Comparison of ENCODE assay signal across 8 cellular contexts in genomic region chr3:143443851-143444331, GRCh38.
DNase-seq lines count a peak whose midpoint lies in the region; ATAC-seq and TF ChIP-seq lines count a peak whose summit lies in the region.

No MANE protein-coding gene starts in this region.

- no peak for ATAC-seq in activated CD8-positive, alpha-beta T cell treated with anti-CD3 and anti-CD28 coated beads, Interleukin-2, amount 10 ng/mL, durations not matched to agents 7 days and 5 days
- peak; percentile 85 for ATAC-seq in Right ventricle myocardium superior (ENCODE audit: poor library complexity)

- DNase-seq in AG08395 (ENCODE audit: low spot score) (peak; percentile 93), Right ventricle myocardium superior (peak; percentile 45), spleen (no peak), NCI-H146 (lab: John Stamatoyannopoulos, UW) (no peak), cerebellar nuclear complex (lab: John Stamatoyannopoulos, UW) (no peak), H7 (no peak)
- DNase-seq in activated CD8-positive, alpha-beta T cell treated with anti-CD3 and anti-CD28 coated beads, Interleukin-2, amount 10 ng/mL, durations not matched to agents 7 days and 5 days: peak; percentile 41

- H3K4me1 Mint-ChIP-seq in activated CD8-positive, alpha-beta T cell treated with anti-CD3 and anti-CD28 coated beads, Interleukin-2, amount 10 ng/mL, durations not matched to agents 7 days and 5 days (ENCODE audit: low read depth): peaks cover 19% of the 10 kb centered on the region

- peaks cover 0 to 3% (median 0%) of the 10 kb centered on the region in 6 donors for H3K36me3 ChIP-seq in spleen
- H3K36me3 ChIP-seq in H7 (replicated peaks; ENCODE audit: control insufficient read depth, insufficient read depth, low read length): no peaks in the 10 kb centered on the region

- POLR2A ChIA-PET in activated CD8-positive, alpha-beta T cell treated with anti-CD3 and anti-CD28 coated beads, Interleukin-2, amount 10 ng/mL, durations not matched to agents 7 days and 5 days (lab: Charles Lee): interaction anchor here (0.8 kb wide), 1 partner anchor 382 kb away, joined by 3 read pairs; no protein-coding TSS in a partner anchor

- H3K27me3 ChIP-seq in spleen (replicated peaks in 1 of 7) (no peaks in the 10 kb centered on the region), H7 (ENCODE audit: control insufficient read depth, insufficient read depth, low read length) (no peaks in the 10 kb centered on the region)

- CTCF ChIA-PET in activated CD8-positive, alpha-beta T cell treated with anti-CD3 and anti-CD28 coated beads, Interleukin-2, amount 10 ng/mL, durations not matched to agents 7 days and 5 days (lab: Charles Lee): interaction anchor here (1.1 to 3.3 kb wide), 5 partner anchors 9 to 323 kb away, joined by 3 to 16 read pairs (median 3); no protein-coding TSS in a partner anchor

- no peaks in the 10 kb centered on the region for H3K9me3 ChIP-seq in spleen

- WGBS in spleen, 5 donors: 22 to 27% (median 25%) methylated on average over 6 of the region's 6 CpGs

- no peaks in the 10 kb centered on the region for H3K27me3 Mint-ChIP-seq in activated CD8-positive, alpha-beta T cell treated with anti-CD3 and anti-CD28 coated beads, Interleukin-2, amount 10 ng/mL, durations not matched to agents 7 days and 5 days (ENCODE audit: low read depth)

- no peak for TF ChIP-seq POLR2A in spleen (IDR thresholded peaks at IDR 0.05)

- no peak for TF ChIP-seq CTCF in spleen (IDR thresholded peaks at IDR 0.05 in 8 of 11, conservative IDR thresholded peaks at IDR 0.05 in 3 of 11)

- H3K27ac ChIP-seq in spleen: peak overlapping the region in 7 of 8 donors; percentile 59 to 82 (median 63)

- TF ChIP-seq EP300 in Ishikawa (IDR thresholded peaks at IDR 0.05; ENCODE audit: borderline replicate concordance): peak; percentile 71; the same call in 1 of the 2 replicates

- H3K9me3 Mint-ChIP-seq in activated CD8-positive, alpha-beta T cell treated with anti-CD3 and anti-CD28 coated beads, Interleukin-2, amount 10 ng/mL, durations not matched to agents 7 days and 5 days (ENCODE audit: insufficient read depth): no peaks in the 10 kb centered on the region

- no peak overlapping the region for H3K4me3 Mint-ChIP-seq in activated CD8-positive, alpha-beta T cell treated with anti-CD3 and anti-CD28 coated beads, Interleukin-2, amount 10 ng/mL, durations not matched to agents 7 days and 5 days

- intact Hi-C loops in Right ventricle myocardium superior (cut with DNase I) (no loop called here), spleen (cut with DNase I; ENCODE audit: low total_unique reads) (no loop called here)

- H3K4me3 ChIP-seq in spleen (no peak overlapping the region), H7 (ENCODE audit: insufficient read depth, low read depth, low read length) (no peak overlapping the region)

- H3K27ac Mint-ChIP-seq in activated CD8-positive, alpha-beta T cell treated with anti-CD3 and anti-CD28 coated beads, Interleukin-2, amount 10 ng/mL, durations not matched to agents 7 days and 5 days: peak overlapping the region; percentile 17

- no peaks in the 10 kb centered on the region for H3K36me3 Mint-ChIP-seq in activated CD8-positive, alpha-beta T cell treated with anti-CD3 and anti-CD28 coated beads, Interleukin-2, amount 10 ng/mL, durations not matched to agents 7 days and 5 days (ENCODE audit: low read depth)

- H3K4me1 ChIP-seq in spleen: peaks cover 0 to 25% (median 5%) of the 10 kb centered on the region in 6 donors

- no peak for TF ChIP-seq RAD21 in Ishikawa (IDR thresholded peaks at IDR 0.05; ENCODE audit: low read depth)

TF ChIP-seq in Ishikawa, 13 proteins besides CTCF, POLR2A, EP300 and RAD21:
- no peak for TF ChIP-seq ZBTB7A (IDR thresholded peaks at IDR 0.05; ENCODE audit: low read depth)
- peak; percentile 66 for TF ChIP-seq USF1 (IDR thresholded peaks at IDR 0.05)
- TF ChIP-seq TAF1 (IDR thresholded peaks at IDR 0.05; ENCODE audit: low read depth): no peak
- TF ChIP-seq CEBPB (IDR thresholded peaks at IDR 0.05): no peak
- no peak for TF ChIP-seq CREB1 (IDR thresholded peaks at IDR 0.05; ENCODE audit: low read depth)
- TF ChIP-seq EGR1 (IDR thresholded peaks at IDR 0.05): no peak
- TF ChIP-seq YY1 (IDR thresholded peaks at IDR 0.05; ENCODE audit: low read depth): no peak
- TF ChIP-seq TEAD4 (IDR thresholded peaks at IDR 0.05): peak; percentile 75
- TF ChIP-seq MAX (IDR thresholded peaks at IDR 0.05): no peak
- TF ChIP-seq TCF12 (IDR thresholded peaks at IDR 0.05; ENCODE audit: low read depth): no peak
- TF ChIP-seq NFIC (IDR thresholded peaks at IDR 0.05): peak; percentile 60
- no peak for TF ChIP-seq FOXM1 (IDR thresholded peaks at IDR 0.05; ENCODE audit: borderline replicate concordance, low read depth)
- TF ChIP-seq REST (IDR thresholded peaks at IDR 0.05; ENCODE audit: low read depth): no peak

Comparison
In these comparisons a context has a peak if more than half of its experiments do, and no peak if none do; other contexts are left out.
1. DNase-seq: peak in AG08395 (single experiment), activated CD8-positive, alpha-beta T cell treated with anti-CD3 and anti-CD28 coated beads, Interleukin-2, amount 10 ng/mL, durations not matched to agents 7 days and 5 days (single experiment) and Right ventricle myocardium superior (single experiment); none in spleen (single experiment), NCI-H146 (single experiment), cerebellar nuclear complex (0 of 2) and H7 (single experiment).